Comparison of ENCODE assay signal across 9 cellular contexts in genomic region chr11:62850911-62851806, GRCh38. TPM values are rescaled to one million over a fixed set of nuclear protein-coding genes. Genes with fewer than 3 reads are reported as not detected.
DNase-seq lines count a peak whose midpoint lies in the region; ATAC-seq and TF ChIP-seq lines count a peak whose summit lies in the region.
"Had no signal": no experiment of that assay in that cellular context is flagged by ENCODE, and none has a peak within 500 bp of the region (broad histone marks: within the 10 kb centered on the region; RNA-seq: fewer than 3 reads in every experiment).

No MANE protein-coding gene starts in this region.

- no peak overlapping the region for H3K4me3 ChIP-seq in CD8-positive, alpha-beta memory T cell (ENCODE audit: low read length)
- H3K4me3 ChIP-seq in GM23338 (peak overlapping the region; percentile 100; the same call in 1 of the 2 replicates), iPS-20b (ENCODE audit: low read length) (peak overlapping the region; percentile 91; the same call in 1 of the 2 replicates)

- H4K20me1 ChIP-seq in GM23338 (replicated peaks; ENCODE audit: insufficient read depth): peaks cover 21% of the 10 kb centered on the region

- H3K4me2 ChIP-seq in GM23338: no peak overlapping the region

- peak overlapping the region in 2 of 7 donors; percentile 2 to 89 for H3K4me3 Mint-ChIP-seq in CD8-positive, alpha-beta memory T cell
- peak overlapping the region; percentile 98 for H3K4me3 Mint-ChIP-seq in GM23338

- H3K27me3 ChIP-seq in CD8-positive, alpha-beta memory T cell (ENCODE audit: insufficient read depth, low read length, poor library complexity, severe bottlenecking): no peaks in the 10 kb centered on the region
- H3K27me3 ChIP-seq in GM23338 (ENCODE audit: insufficient read depth) (no peaks in the 10 kb centered on the region), iPS-20b (ENCODE audit: insufficient read depth, low read length) (no peaks in the 10 kb centered on the region), foreskin keratinocyte (no peaks in the 10 kb centered on the region)

- no peak overlapping the region for H2AFZ ChIP-seq in GM23338

- H3K27ac Mint-ChIP-seq in CD8-positive, alpha-beta memory T cell: peak overlapping the region; percentile 58 to 92 (median 86)
- peak overlapping the region; percentile 72 for H3K27ac Mint-ChIP-seq in GM23338

- H3F3A ChIP-seq in GM23338 (replicated peaks; ENCODE audit: low read depth): peaks cover 58% of the 10 kb centered on the region

- H3K27me3 Mint-ChIP-seq in CD8-positive, alpha-beta memory T cell: peaks cover 0 to 6% of the 10 kb centered on the region in 2 donors
- H3K27me3 Mint-ChIP-seq in GM23338 (ENCODE audit: insufficient read depth, low read depth, poor library complexity): peaks cover 63% of the 10 kb centered on the region

- peaks cover 42 to 62% (median 45%) of the 10 kb centered on the region in 3 donors for H3K4me1 Mint-ChIP-seq in CD8-positive, alpha-beta memory T cell
- H3K4me1 Mint-ChIP-seq in GM23338: peaks cover 22% of the 10 kb centered on the region; the same call in 2 of the 3 replicates

- H3K9me3 ChIP-seq in CD8-positive, alpha-beta memory T cell (ENCODE audit: low read length): no peaks in the 10 kb centered on the region
- H3K9me3 ChIP-seq in iPS-20b (ENCODE audit: insufficient read depth, low read depth, low read length): peaks cover 8% of the 10 kb centered on the region; the same call in 1 of the 2 replicates

- TF ChIP-seq CTCF in GM23338 (conservative IDR thresholded peaks at IDR 0.05; ENCODE audit: low read depth in 2 of 2) (no peak), RWPE1 (conservative IDR thresholded peaks at IDR 0.05; ENCODE audit: low read depth) (no peak), foreskin keratinocyte (conservative IDR thresholded peaks at IDR 0.05) (no peak)

- POLR2A ChIA-PET in CD8-positive, alpha-beta memory T cell (lab: Charles Lee): interaction anchor here (0.9 to 8.5 kb wide), 4 partner anchors 10 to 298 kb away, joined by 5 to 215 read pairs (median 5); partner anchors contain the start of genes TEX54, WDR74 and ZBTB3
- POLR2A ChIA-PET in RWPE1 (lab: Yijun Ruan, JAX; ENCODE audit: low non-redundant PET): interaction anchor here (0.5 to 2.2 kb wide), 4 partner anchors 10 to 56 kb away, joined by 3 to 13 read pairs (median 4); no protein-coding TSS in a partner anchor

- no peak for DNase-seq in CD8-positive, alpha-beta memory T cell
- DNase-seq in GM23338 (ENCODE audit: low spot score) (peak; percentile 67), RWPE1 (ENCODE audit: low spot score) (no peak), SIG-M5 treated with dmso at 0.1 percent for 504 hours (lab: John Stamatoyannopoulos, UW; ENCODE audit: unreplicated experiment) (no peak), NCI-H2029 treated with DMSO at 0.1 percent for 48 hours (lab: John Stamatoyannopoulos, UW) (no peak), foreskin keratinocyte (no peak), GDM1 (lab: John Stamatoyannopoulos, UW) (no peak)
- DNase-seq: NCI-H1092 had no signal

- H3K4me1 ChIP-seq in CD8-positive, alpha-beta memory T cell (ENCODE audit: insufficient read depth, low read length): peaks cover 41% of the 10 kb centered on the region
- H3K4me1 ChIP-seq in GM23338 (ENCODE audit: insufficient read depth) (peaks cover 18% of the 10 kb centered on the region; the same call in 1 of the 2 replicates), iPS-20b (ENCODE audit: insufficient read depth, low read length) (no peaks in the 10 kb centered on the region), foreskin keratinocyte (no peaks in the 10 kb centered on the region)

- no peak overlapping the region for H3K27ac ChIP-seq in CD8-positive, alpha-beta memory T cell (ENCODE audit: low read depth, low read length)
- peak overlapping the region; percentile 97 for H3K27ac ChIP-seq in GM23338 (ENCODE audit: low read depth)
- H3K27ac ChIP-seq in RWPE1: peak overlapping the region; percentile 70
- no peak overlapping the region for H3K27ac ChIP-seq in iPS-20b (ENCODE audit: low read length)
- no peak overlapping the region for H3K27ac ChIP-seq in foreskin keratinocyte

- peaks cover 6 to 52% (median 24%) of the 10 kb centered on the region in 3 donors for H3K36me3 Mint-ChIP-seq in CD8-positive, alpha-beta memory T cell
- H3K36me3 Mint-ChIP-seq in GM23338 (ENCODE audit: low read depth): peaks cover 65% of the 10 kb centered on the region

- peaks cover 35% of the 10 kb centered on the region for H3K36me3 ChIP-seq in CD8-positive, alpha-beta memory T cell (ENCODE audit: insufficient read depth, low read length)
- H3K36me3 ChIP-seq in GM23338 (ENCODE audit: insufficient read depth) (peaks cover 36% of the 10 kb centered on the region), iPS-20b (ENCODE audit: insufficient read depth, low read depth, low read length) (peaks cover 42% of the 10 kb centered on the region)

- ATAC-seq in GM23338 (peak; percentile 32), foreskin keratinocyte (no peak)

- no peaks in the 10 kb centered on the region for H3K9me2 ChIP-seq in GM23338 (ENCODE audit: insufficient read depth)

- H3K9me3 Mint-ChIP-seq in CD8-positive, alpha-beta memory T cell: peaks cover 0 to 5% (median 0%) of the 10 kb centered on the region in 5 donors
- peaks cover 36% of the 10 kb centered on the region for H3K9me3 Mint-ChIP-seq in GM23338

- peaks cover 36% of the 10 kb centered on the region for H3K79me2 ChIP-seq in GM23338 (replicated peaks; ENCODE audit: insufficient read depth)

- no peak overlapping the region for H3K9ac ChIP-seq in iPS-20b (ENCODE audit: low read depth, low read length)

- CTCF ChIA-PET in CD8-positive, alpha-beta memory T cell (lab: Charles Lee): interaction anchor here (1.5 kb wide), 1 partner anchor 10 kb away, joined by 5 read pairs; no protein-coding TSS in a partner anchor
- CTCF ChIA-PET in RWPE1 (lab: Yijun Ruan, JAX): interaction anchor here (0.7 kb wide), 2 partner anchors 9 to 38 kb away, joined by 3 to 7 read pairs; no protein-coding TSS in a partner anchor

TF ChIP-seq in GM23338, 12 proteins besides CTCF, POLR2A, EP300 and RAD21 (continues in another document):
- TF ChIP-seq POLR2AphosphoS5 (IDR thresholded peaks at IDR 0.05; ENCODE audit: low read depth) (peak; percentile 76), NANOG (IDR thresholded peaks at IDR 0.05; ENCODE audit: borderline replicate concordance) (0 out of 2 replicates have a peak, but pooled peaks have one; percentile 2)
- TF ChIP-seq, protein P1, sequence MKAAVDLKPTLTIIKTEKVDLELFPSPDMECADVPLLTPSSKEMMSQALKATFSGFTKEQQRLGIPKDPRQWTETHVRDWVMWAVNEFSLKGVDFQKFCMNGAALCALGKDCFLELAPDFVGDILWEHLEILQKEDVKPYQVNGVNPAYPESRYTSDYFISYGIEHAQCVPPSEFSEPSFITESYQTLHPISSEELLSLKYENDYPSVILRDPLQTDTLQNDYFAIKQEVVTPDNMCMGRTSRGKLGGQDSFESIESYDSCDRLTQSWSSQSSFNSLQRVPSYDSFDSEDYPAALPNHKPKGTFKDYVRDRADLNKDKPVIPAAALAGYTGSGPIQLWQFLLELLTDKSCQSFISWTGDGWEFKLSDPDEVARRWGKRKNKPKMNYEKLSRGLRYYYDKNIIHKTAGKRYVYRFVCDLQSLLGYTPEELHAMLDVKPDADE (IDR thresholded peaks at IDR 0.05): no peak

RNA-seq across cellular contexts. Expression of gene WDR74, which starts 11.8 kb away (rescaled TPM):
- 100 to 1,000 TPM; 124 to 131 TPM for total RNA-seq in CD8-positive, alpha-beta memory T cell
- polyA plus RNA-seq in CD8-positive, alpha-beta memory T cell: 42.4 TPM
- total RNA-seq in GM23338 (2014; rRNA removed; shearing (Covaris generic)): 109 and 136 TPM in 2 replicates
- polyA plus RNA-seq in GM23338 (2016; fragmentation: Nextera tagmentation; extraction: Ambion mirVana): 94.4 and 95.8 TPM in 2 replicates
- 83.7 and 89.3 TPM in 2 replicates for total RNA-seq in foreskin keratinocyte
- 88.7 and 94.8 TPM in 2 replicates for polyA plus RNA-seq in foreskin keratinocyte

RNA-seq across cellular contexts. Expression of gene TEX54, which starts 18.5 kb away (rescaled TPM):
- total RNA-seq in CD8-positive, alpha-beta memory T cell: under 1 TPM in 1 of 2 experiments, not detected in 1; 0.50 TPM
- 0.66 TPM for polyA plus RNA-seq in CD8-positive, alpha-beta memory T cell
- total RNA-seq in GM23338 (2014; rRNA removed; shearing (Covaris generic)): not detected in 2 replicates
- polyA plus RNA-seq in GM23338 (2016; fragmentation: Nextera tagmentation; extraction: Ambion mirVana): 1.3 and 1.9 TPM in 2 replicates
- not detected in 2 replicates for total RNA-seq in foreskin keratinocyte
- polyA plus RNA-seq in foreskin keratinocyte: not detected in 2 replicates

RNA-seq across cellular contexts. Expression of gene STX5, which starts 19.3 kb away (rescaled TPM):
- 10 to 100 TPM; 34.7 to 35.3 TPM for total RNA-seq in CD8-positive, alpha-beta memory T cell
- polyA plus RNA-seq in CD8-positive, alpha-beta memory T cell: 37.2 TPM
- 15.0 and 22.2 TPM in 2 replicates for total RNA-seq in GM23338 (2014; rRNA removed; shearing (Covaris generic))
- polyA plus RNA-seq in GM23338 (2016; fragmentation: Nextera tagmentation; extraction: Ambion mirVana): 7.4 and 7.7 TPM in 2 replicates
- total RNA-seq in foreskin keratinocyte: 30.4 and 34.1 TPM in 2 replicates
- 41.2 and 45.5 TPM in 2 replicates for polyA plus RNA-seq in foreskin keratinocyte

RNA-seq across cellular contexts. Expression of gene SLC3A2, which starts 29.5 kb away (rescaled TPM):
- 100 to 1,000 TPM; 426 to 430 TPM for total RNA-seq in CD8-positive, alpha-beta memory T cell
- 180 TPM for polyA plus RNA-seq in CD8-positive, alpha-beta memory T cell
- 375 and 425 TPM in 2 replicates for total RNA-seq in GM23338 (2014; rRNA removed; shearing (Covaris generic))
- polyA plus RNA-seq in GM23338 (2016; fragmentation: Nextera tagmentation; extraction: Ambion mirVana): 240 and 241 TPM in 2 replicates
- 424 and 537 TPM in 2 replicates for total RNA-seq in foreskin keratinocyte
- 511 and 680 TPM in 2 replicates for polyA plus RNA-seq in foreskin keratinocyte

RNA-seq across cellular contexts. Expression of gene NXF1, which starts 45.9 kb away (rescaled TPM):
- total RNA-seq in CD8-positive, alpha-beta memory T cell: 100 to 1,000 TPM; 112 to 126 TPM
- 81.2 TPM for polyA plus RNA-seq in CD8-positive, alpha-beta memory T cell
- total RNA-seq in GM23338 (2014; rRNA removed; shearing (Covaris generic)): 31.8 and 33.8 TPM in 2 replicates
- polyA plus RNA-seq in GM23338 (2016; fragmentation: Nextera tagmentation; extraction: Ambion mirVana) (31.1 and 31.7 TPM in 2 replicates), foreskin keratinocyte (54.7 and 55.7 TPM in 2 replicates)
- 38.3 and 42.5 TPM in 2 replicates for total RNA-seq in foreskin keratinocyte

Comparison
In these comparisons a context has a peak if more than half of its experiments do, and no peak if none do; other contexts are left out.
1. H3K27ac ChIP-seq: peak in GM23338 (single experiment) and RWPE1 (single experiment); none in CD8-positive, alpha-beta memory T cell (single experiment), iPS-20b (single experiment) and foreskin keratinocyte (single experiment).